1 cellular context compared by ENCODE assay signal in genomic region chr2:239316562-239317465, GRCh38.
TF ChIP-seq lines count a peak whose summit lies in the region.

No MANE protein-coding gene starts in this region.

TF ChIP-seq in K562, 482 proteins besides CTCF, POLR2A, EP300 and RAD21 (continued from another document and continues in another):
- TF ChIP-seq KLF16 (IDR thresholded peaks at IDR 0.05): no peak
- TF ChIP-seq TAF1 (IDR thresholded peaks at IDR 0.05; ENCODE audit: control insufficient read depth, extremely low read depth, insufficient read depth, low read length, severe bottlenecking): peak; percentile 66
- no peak for TF ChIP-seq SMAD4 (CRISPR knock-in tag; conservative IDR thresholded peaks at IDR 0.05)
- TF ChIP-seq GABPB1 (CRISPR knock-in tag; IDR thresholded peaks at IDR 0.05): no peak
- no peak for TF ChIP-seq ZNF586 (CRISPR knock-in tag; conservative IDR thresholded peaks at IDR 0.05)
- TF ChIP-seq NCOR1 (IDR thresholded peaks at IDR 0.05): no peak
- TF ChIP-seq BCOR (IDR thresholded peaks at IDR 0.05): no peak
- TF ChIP-seq, protein P1, sequence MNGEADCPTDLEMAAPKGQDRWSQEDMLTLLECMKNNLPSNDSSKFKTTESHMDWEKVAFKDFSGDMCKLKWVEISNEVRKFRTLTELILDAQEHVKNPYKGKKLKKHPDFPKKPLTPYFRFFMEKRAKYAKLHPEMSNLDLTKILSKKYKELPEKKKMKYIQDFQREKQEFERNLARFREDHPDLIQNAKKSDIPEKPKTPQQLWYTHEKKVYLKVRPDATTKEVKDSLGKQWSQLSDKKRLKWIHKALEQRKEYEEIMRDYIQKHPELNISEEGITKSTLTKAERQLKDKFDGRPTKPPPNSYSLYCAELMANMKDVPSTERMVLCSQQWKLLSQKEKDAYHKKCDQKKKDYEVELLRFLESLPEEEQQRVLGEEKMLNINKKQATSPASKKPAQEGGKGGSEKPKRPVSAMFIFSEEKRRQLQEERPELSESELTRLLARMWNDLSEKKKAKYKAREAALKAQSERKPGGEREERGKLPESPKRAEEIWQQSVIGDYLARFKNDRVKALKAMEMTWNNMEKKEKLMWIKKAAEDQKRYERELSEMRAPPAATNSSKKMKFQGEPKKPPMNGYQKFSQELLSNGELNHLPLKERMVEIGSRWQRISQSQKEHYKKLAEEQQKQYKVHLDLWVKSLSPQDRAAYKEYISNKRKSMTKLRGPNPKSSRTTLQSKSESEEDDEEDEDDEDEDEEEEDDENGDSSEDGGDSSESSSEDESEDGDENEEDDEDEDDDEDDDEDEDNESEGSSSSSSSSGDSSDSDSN (IDR thresholded peaks at IDR 0.05; ENCODE audit: borderline replicate concordance in 1 of 2, low read depth in 2 of 2, low read length in 2 of 2): no peak
- no peak for TF ChIP-seq TAF9B (IDR thresholded peaks at IDR 0.05; ENCODE audit: partially characterized antibody)
- no peak for TF ChIP-seq ILK (tag; IDR thresholded peaks at IDR 0.05; ENCODE audit: borderline replicate concordance, low read depth)
- no peak for TF ChIP-seq NELFE (IDR thresholded peaks at IDR 0.05; ENCODE audit: insufficient read depth, insufficient read length)
- no peak for TF ChIP-seq CTBP1 (IDR thresholded peaks at IDR 0.05; ENCODE audit: borderline replicate concordance)
- TF ChIP-seq, protein P2, sequence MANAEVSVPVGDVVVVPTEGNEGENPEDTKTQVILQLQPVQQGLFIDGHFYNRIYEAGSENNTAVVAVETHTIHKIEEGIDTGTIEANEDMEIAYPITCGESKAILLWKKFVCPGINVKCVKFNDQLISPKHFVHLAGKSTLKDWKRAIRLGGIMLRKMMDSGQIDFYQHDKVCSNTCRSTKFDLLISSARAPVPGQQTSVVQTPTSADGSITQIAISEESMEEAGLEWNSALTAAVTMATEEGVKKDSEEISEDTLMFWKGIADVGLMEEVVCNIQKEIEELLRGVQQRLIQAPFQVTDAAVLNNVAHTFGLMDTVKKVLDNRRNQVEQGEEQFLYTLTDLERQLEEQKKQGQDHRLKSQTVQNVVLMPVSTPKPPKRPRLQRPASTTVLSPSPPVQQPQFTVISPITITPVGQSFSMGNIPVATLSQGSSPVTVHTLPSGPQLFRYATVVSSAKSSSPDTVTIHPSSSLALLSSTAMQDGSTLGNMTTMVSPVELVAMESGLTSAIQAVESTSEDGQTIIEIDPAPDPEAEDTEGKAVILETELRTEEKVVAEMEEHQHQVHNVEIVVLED (CRISPR knock-in tag; IDR thresholded peaks at IDR 0.05): no peak
- TF ChIP-seq SREBF1 (IDR thresholded peaks at IDR 0.05; ENCODE audit: borderline replicate concordance, low read depth, low read length): no peak
- TF ChIP-seq, protein P3, sequence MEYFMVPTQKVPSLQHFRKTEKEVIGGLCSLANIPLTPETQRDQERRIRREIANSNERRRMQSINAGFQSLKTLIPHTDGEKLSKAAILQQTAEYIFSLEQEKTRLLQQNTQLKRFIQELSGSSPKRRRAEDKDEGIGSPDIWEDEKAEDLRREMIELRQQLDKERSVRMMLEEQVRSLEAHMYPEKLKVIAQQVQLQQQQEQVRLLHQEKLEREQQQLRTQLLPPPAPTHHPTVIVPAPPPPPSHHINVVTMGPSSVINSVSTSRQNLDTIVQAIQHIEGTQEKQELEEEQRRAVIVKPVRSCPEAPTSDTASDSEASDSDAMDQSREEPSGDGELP (CRISPR knock-in tag; IDR thresholded peaks at IDR 0.05; ENCODE audit: borderline replicate concordance): peak; percentile 34; the same call in 1 of the 2 replicates
- no peak for TF ChIP-seq HMG20B (CRISPR knock-in tag; IDR thresholded peaks at IDR 0.05)
- no peak for TF ChIP-seq ESRRA (IDR thresholded peaks at IDR 0.05; ENCODE audit: borderline replicate concordance, low read depth)
- TF ChIP-seq ZBTB11 (CRISPR knock-in tag; IDR thresholded peaks at IDR 0.05): no peak
- TF ChIP-seq ZNF165 (CRISPR knock-in tag; IDR thresholded peaks at IDR 0.05; ENCODE audit: borderline replicate concordance): no peak
- TF ChIP-seq MTA3 (IDR thresholded peaks at IDR 0.05; ENCODE audit: borderline replicate concordance): no peak
- no peak for TF ChIP-seq E2F3 (CRISPR knock-in tag; IDR thresholded peaks at IDR 0.05)
- TF ChIP-seq, protein P4, sequence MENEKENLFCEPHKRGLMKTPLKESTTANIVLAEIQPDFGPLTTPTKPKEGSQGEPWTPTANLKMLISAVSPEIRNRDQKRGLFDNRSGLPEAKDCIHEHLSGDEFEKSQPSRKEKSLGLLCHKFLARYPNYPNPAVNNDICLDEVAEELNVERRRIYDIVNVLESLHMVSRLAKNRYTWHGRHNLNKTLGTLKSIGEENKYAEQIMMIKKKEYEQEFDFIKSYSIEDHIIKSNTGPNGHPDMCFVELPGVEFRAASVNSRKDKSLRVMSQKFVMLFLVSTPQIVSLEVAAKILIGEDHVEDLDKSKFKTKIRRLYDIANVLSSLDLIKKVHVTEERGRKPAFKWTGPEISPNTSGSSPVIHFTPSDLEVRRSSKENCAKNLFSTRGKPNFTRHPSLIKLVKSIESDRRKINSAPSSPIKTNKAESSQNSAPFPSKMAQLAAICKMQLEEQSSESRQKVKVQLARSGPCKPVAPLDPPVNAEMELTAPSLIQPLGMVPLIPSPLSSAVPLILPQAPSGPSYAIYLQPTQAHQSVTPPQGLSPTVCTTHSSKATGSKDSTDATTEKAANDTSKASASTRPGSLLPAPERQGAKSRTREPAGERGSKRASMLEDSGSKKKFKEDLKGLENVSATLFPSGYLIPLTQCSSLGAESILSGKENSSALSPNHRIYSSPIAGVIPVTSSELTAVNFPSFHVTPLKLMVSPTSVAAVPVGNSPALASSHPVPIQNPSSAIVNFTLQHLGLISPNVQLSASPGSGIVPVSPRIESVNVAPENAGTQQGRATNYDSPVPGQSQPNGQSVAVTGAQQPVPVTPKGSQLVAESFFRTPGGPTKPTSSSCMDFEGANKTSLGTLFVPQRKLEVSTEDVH (IDR thresholded peaks at IDR 0.05; ENCODE audit: low read depth, partially characterized antibody): no peak
- TF ChIP-seq SREBF2 (CRISPR knock-in tag; IDR thresholded peaks at IDR 0.05): no peak
- no peak for TF ChIP-seq RNF219 (CRISPR knock-in tag; IDR thresholded peaks at IDR 0.05)
- TF ChIP-seq, protein P5, sequence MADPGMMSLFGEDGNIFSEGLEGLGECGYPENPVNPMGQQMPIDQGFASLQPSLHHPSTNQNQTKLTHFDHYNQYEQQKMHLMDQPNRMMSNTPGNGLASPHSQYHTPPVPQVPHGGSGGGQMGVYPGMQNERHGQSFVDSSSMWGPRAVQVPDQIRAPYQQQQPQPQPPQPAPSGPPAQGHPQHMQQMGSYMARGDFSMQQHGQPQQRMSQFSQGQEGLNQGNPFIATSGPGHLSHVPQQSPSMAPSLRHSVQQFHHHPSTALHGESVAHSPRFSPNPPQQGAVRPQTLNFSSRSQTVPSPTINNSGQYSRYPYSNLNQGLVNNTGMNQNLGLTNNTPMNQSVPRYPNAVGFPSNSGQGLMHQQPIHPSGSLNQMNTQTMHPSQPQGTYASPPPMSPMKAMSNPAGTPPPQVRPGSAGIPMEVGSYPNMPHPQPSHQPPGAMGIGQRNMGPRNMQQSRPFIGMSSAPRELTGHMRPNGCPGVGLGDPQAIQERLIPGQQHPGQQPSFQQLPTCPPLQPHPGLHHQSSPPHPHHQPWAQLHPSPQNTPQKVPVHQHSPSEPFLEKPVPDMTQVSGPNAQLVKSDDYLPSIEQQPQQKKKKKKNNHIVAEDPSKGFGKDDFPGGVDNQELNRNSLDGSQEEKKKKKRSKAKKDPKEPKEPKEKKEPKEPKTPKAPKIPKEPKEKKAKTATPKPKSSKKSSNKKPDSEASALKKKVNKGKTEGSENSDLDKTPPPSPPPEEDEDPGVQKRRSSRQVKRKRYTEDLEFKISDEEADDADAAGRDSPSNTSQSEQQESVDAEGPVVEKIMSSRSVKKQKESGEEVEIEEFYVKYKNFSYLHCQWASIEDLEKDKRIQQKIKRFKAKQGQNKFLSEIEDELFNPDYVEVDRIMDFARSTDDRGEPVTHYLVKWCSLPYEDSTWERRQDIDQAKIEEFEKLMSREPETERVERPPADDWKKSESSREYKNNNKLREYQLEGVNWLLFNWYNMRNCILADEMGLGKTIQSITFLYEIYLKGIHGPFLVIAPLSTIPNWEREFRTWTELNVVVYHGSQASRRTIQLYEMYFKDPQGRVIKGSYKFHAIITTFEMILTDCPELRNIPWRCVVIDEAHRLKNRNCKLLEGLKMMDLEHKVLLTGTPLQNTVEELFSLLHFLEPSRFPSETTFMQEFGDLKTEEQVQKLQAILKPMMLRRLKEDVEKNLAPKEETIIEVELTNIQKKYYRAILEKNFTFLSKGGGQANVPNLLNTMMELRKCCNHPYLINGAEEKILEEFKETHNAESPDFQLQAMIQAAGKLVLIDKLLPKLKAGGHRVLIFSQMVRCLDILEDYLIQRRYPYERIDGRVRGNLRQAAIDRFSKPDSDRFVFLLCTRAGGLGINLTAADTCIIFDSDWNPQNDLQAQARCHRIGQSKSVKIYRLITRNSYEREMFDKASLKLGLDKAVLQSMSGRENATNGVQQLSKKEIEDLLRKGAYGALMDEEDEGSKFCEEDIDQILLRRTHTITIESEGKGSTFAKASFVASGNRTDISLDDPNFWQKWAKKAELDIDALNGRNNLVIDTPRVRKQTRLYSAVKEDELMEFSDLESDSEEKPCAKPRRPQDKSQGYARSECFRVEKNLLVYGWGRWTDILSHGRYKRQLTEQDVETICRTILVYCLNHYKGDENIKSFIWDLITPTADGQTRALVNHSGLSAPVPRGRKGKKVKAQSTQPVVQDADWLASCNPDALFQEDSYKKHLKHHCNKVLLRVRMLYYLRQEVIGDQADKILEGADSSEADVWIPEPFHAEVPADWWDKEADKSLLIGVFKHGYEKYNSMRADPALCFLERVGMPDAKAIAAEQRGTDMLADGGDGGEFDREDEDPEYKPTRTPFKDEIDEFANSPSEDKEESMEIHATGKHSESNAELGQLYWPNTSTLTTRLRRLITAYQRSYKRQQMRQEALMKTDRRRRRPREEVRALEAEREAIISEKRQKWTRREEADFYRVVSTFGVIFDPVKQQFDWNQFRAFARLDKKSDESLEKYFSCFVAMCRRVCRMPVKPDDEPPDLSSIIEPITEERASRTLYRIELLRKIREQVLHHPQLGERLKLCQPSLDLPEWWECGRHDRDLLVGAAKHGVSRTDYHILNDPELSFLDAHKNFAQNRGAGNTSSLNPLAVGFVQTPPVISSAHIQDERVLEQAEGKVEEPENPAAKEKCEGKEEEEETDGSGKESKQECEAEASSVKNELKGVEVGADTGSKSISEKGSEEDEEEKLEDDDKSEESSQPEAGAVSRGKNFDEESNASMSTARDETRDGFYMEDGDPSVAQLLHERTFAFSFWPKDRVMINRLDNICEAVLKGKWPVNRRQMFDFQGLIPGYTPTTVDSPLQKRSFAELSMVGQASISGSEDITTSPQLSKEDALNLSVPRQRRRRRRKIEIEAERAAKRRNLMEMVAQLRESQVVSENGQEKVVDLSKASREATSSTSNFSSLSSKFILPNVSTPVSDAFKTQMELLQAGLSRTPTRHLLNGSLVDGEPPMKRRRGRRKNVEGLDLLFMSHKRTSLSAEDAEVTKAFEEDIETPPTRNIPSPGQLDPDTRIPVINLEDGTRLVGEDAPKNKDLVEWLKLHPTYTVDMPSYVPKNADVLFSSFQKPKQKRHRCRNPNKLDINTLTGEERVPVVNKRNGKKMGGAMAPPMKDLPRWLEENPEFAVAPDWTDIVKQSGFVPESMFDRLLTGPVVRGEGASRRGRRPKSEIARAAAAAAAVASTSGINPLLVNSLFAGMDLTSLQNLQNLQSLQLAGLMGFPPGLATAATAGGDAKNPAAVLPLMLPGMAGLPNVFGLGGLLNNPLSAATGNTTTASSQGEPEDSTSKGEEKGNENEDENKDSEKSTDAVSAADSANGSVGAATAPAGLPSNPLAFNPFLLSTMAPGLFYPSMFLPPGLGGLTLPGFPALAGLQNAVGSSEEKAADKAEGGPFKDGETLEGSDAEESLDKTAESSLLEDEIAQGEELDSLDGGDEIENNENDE (IDR thresholded peaks at IDR 0.05; ENCODE audit: low read depth, low read length): no peak
- no peak for TF ChIP-seq ATF6 (CRISPR knock-in tag; IDR thresholded peaks at IDR 0.05)
